15 cellular contexts compared by ENCODE assay signal in the genomic region with DNA sequence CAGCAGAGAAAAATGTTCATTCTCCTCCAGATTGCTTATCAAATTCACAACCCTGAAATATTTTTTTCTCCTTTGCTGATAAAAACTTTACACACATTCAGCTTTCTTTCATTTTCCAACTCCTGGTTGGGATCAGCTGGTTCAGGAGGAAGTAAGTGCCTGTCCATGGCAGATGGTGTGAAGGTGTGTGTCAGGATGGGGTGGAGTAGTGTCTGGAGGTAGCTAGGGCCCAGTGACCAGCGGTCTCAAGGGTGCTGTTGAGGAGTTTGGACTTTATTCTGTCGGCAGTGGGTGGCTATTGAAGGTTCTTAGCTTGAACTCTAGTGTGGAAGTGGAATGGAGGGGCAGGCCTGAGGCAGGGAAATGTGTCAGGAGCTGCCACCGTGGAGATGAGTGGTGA.
"Had no signal": no experiment of that assay in that cellular context is flagged by ENCODE, and none has a peak within 500 bp of the region (broad histone marks: within the 10 kb centered on the region; RNA-seq: fewer than 3 reads in every experiment).

No MANE protein-coding gene starts in this region.

- H3K9me3 ChIP-seq: right atrium auricular region, sigmoid colon had no signal

- H3K9me3 Mint-ChIP-seq: dendritic cell treated with granulocyte-macrophage colony-stimulating factor and Interleukin-4, amounts not matched to agents 40 ng/mL and 50 ng/mL, for 4 days; immature natural killer cell; naive thymus-derived CD8-positive, alpha-beta T cell; neural crest cell had no signal

- H3K4me3 Mint-ChIP-seq: dendritic cell treated with granulocyte-macrophage colony-stimulating factor and Interleukin-4, amounts not matched to agents 40 ng/mL and 50 ng/mL, for 4 days; immature natural killer cell; naive thymus-derived CD8-positive, alpha-beta T cell; neural crest cell had no signal

- H3K4me1 ChIP-seq: foreskin keratinocyte, right atrium auricular region, sigmoid colon had no signal

- H3K27me3 Mint-ChIP-seq: dendritic cell treated with granulocyte-macrophage colony-stimulating factor and Interleukin-4, amounts not matched to agents 40 ng/mL and 50 ng/mL, for 4 days; naive thymus-derived CD8-positive, alpha-beta T cell had no signal

- H3K4me1 Mint-ChIP-seq: neural crest cell had no signal

- DNase-seq: foreskin keratinocyte; immature natural killer cell; kidney; left cardiac atrium; left ventricle myocardium superior; naive thymus-derived CD8-positive, alpha-beta T cell; sigmoid colon; stimulated activated CD4-positive, alpha-beta T cell treated with anti-CD3 and anti-CD28 coated beads, Interleukin-12 subunit alpha, Interleukin-12 subunit beta, amount 100 ng/mL, for 4 hours; stimulated activated naive CD4-positive, alpha-beta T cell treated with Interleukin-2 at 50 U/mL for 16 hours; trophoblast cell had no signal

- H3K4me3 ChIP-seq: lung, right atrium auricular region, sigmoid colon, skin epidermis had no signal

- H3K27ac Mint-ChIP-seq: dendritic cell treated with granulocyte-macrophage colony-stimulating factor and Interleukin-4, amounts not matched to agents 40 ng/mL and 50 ng/mL, for 4 days; immature natural killer cell had no signal

- ATAC-seq: foreskin keratinocyte; left cardiac atrium; left ventricle myocardium superior; naive thymus-derived CD8-positive, alpha-beta T cell had no signal
